In the genomic region with DNA sequence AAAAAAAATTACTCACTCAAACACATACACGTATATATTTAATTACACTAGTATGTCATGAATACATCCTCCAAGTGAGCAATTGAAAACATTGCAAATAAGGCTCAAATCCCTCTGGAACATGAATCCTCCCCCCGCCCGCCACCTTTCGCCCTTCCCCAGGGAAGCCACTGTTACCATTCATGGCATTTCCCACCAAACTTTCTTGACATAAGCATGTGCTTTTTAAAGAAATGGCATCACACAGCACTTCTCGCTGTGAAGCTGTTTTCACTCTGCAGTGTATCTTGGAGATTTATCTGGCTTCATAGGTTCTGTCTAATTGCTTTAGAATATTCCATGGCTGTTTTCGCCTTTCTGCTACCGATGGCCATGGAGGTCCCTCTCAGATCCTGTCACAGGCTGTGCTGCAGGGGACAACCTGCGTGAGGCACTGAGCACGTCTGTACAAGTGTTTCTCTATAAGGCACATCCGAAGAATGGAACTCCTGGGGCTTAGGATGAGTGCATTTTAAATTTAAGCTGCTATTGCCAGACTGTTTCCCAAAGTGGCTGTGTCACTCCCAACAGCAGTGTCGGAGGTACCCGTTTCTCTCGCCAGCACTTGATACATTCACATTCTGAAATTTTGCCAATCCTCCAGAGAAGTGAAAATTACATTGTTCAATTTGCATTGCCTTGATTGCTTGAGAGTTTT, we compare ENCODE assay signal across 18 cellular contexts. TPM values are rescaled to one million over a fixed set of nuclear protein-coding genes. Genes with fewer than 3 reads are reported as not detected.
DNase-seq lines count a peak whose midpoint lies in the region; ATAC-seq, FAIRE-seq and TF ChIP-seq lines count a peak whose summit lies in the region.
"Had no signal": no experiment of that assay in that cellular context is flagged by ENCODE, and none has a peak within 500 bp of the region (broad histone marks: within the 10 kb centered on the region; RNA-seq: fewer than 3 reads in every experiment).

No MANE protein-coding gene starts in this region.

- intact Hi-C loops in HepG2 (cut with micrococcal nuclease; ENCODE audit: unreplicated experiment) (no loop called here), right lobe of liver (cut with DNase I) (no loop called here), dorsolateral prefrontal cortex (cut with DNase I) (no loop called here), sigmoid colon (cut with DNase I) (no loop called here)

- CTCF ChIA-PET in HepG2 (lab: Yijun Ruan, JAX; ENCODE audit: low intra/inter-chr PET ratio, low total read pairs) = no interaction called here

- H3K4me2 ChIP-seq in HepG2 (ENCODE audit: low read depth, low read length) = no peak overlapping the region

- no peak overlapping the region for H3K27ac ChIP-seq in HepG2 (ENCODE audit: extremely low read length, insufficient read depth, low read length)
- no peak overlapping the region for H3K27ac ChIP-seq in right lobe of liver
- peak overlapping the region in 31 of 59 donors; percentile 21 to 83 (median 49) for H3K27ac ChIP-seq in dorsolateral prefrontal cortex
- no peak overlapping the region for H3K27ac ChIP-seq in sigmoid colon
- H3K27ac ChIP-seq: GM23248 had no signal

- H3K4me3 ChIP-seq in HepG2 (replicated peaks in 1 of 3; ENCODE audit: insufficient read depth in 1 of 3, low read depth in 2 of 3, low read length in 3 of 3) (no peak overlapping the region), right lobe of liver (no peak overlapping the region), dorsolateral prefrontal cortex (peak overlapping the region in 2 of 59 donors; percentile 2 to 5), sigmoid colon (no peak overlapping the region)
- H3K4me3 ChIP-seq: GM12878, GM23248 had no signal

- in situ Hi-C loops in HepG2 (cut with HindIII; ENCODE audit: extremely low pct_ligation_motif_present, low pct_unique_long_range_greater_than_20kb) = no loop called here

- no TSS peak for BruUV-seq in HepG2 (replicated peaks; lab: Mats Ljungman, UMichigan)

- WGBS in HepG2 (ENCODE audit: low lambda C conversion rate) = 16% methylated on average over 13 of the region's 13 CpGs
- 52% methylated on average over 13 of the region's 13 CpGs for WGBS in right lobe of liver (ENCODE audit: insufficient coverage, low coverage, low lambda C conversion rate, missing lambda C conversion rate)
- WGBS in sigmoid colon, 2 donors = 84 to 88% methylated on average over 13 of the region's 13 CpGs

- 0 out of 2 replicates have a peak, but pooled peaks cover 5% of the 10 kb centered on the region for H3K4me1 ChIP-seq in HepG2 (ENCODE audit: insufficient read depth, low read length)
- H3K4me1 ChIP-seq in right lobe of liver = no peaks in the 10 kb centered on the region
- H3K4me1 ChIP-seq in sigmoid colon = no peaks in the 10 kb centered on the region

- H3K27me3 ChIP-seq in HepG2 (ENCODE audit: control insufficient read depth in 1 of 2, insufficient read depth in 2 of 2, low read length in 2 of 2) = peaks cover 8 to 91% of the 10 kb centered on the region in 2 experiments
- no peaks in the 10 kb centered on the region for H3K27me3 ChIP-seq in right lobe of liver
- H3K27me3 ChIP-seq in dorsolateral prefrontal cortex = peaks cover 0 to 8% (median 0%) of the 10 kb centered on the region in 45 donors
- peaks cover 4 to 43% (median 21%) of the 10 kb centered on the region in 3 donors for H3K27me3 ChIP-seq in sigmoid colon

- no peak for TF ChIP-seq EP300 in HepG2 (IDR thresholded peaks at IDR 0.05; ENCODE audit: low read depth in 2 of 2, low read length in 2 of 2)
- TF ChIP-seq EP300 in HepG2 (CRISPR knock-in tag; IDR thresholded peaks at IDR 0.05; ENCODE audit: borderline replicate concordance) = no peak
- no peak for TF ChIP-seq EP300 in sigmoid colon (IDR thresholded peaks at IDR 0.05)

- POLR2A ChIA-PET in HepG2 (lab: Yijun Ruan, JAX) = no interaction called here

- ATAC-seq in HepG2 = no peak
- no peak for ATAC-seq in right lobe of liver
- no peak for ATAC-seq in HG03097 (IDR thresholded peaks at IDR 0.05; ENCODE audit: low FRiP score, unreplicated experiment)
- ATAC-seq: GM12878, HCT116 had no signal

- H3K36me3 ChIP-seq in HepG2 (replicated peaks in 1 of 2; ENCODE audit: control insufficient read depth in 1 of 2, insufficient read depth in 2 of 2, low read length in 2 of 2) (no peaks in the 10 kb centered on the region), right lobe of liver (no peaks in the 10 kb centered on the region), sigmoid colon (no peaks in the 10 kb centered on the region)

- H4K20me1 ChIP-seq in HepG2 (ENCODE audit: insufficient read depth, low read length) = no peaks in the 10 kb centered on the region; the same call in 1 of the 2 replicates

- TF ChIP-seq CTCF in HepG2 (CRISPR knock-in tag; IDR thresholded peaks at IDR 0.05) = no peak
- no peak for TF ChIP-seq CTCF in right lobe of liver (IDR thresholded peaks at IDR 0.05)
- TF ChIP-seq CTCF in dorsolateral prefrontal cortex (IDR thresholded peaks at IDR 0.05 in 54 of 56, conservative IDR thresholded peaks at IDR 0.05 in 2 of 56; ENCODE audit: low read depth in 1 of 56, partially characterized antibody in 56 of 56) = no peak
- TF ChIP-seq CTCF in sigmoid colon (IDR thresholded peaks at IDR 0.05) = no peak

- TF ChIP-seq POLR2A in HepG2 (IDR thresholded peaks at IDR 0.05; ENCODE audit: insufficient read depth in 1 of 2, low read depth in 2 of 2, low read length in 2 of 2) = no peak
- no peak for TF ChIP-seq POLR2A in right lobe of liver (IDR thresholded peaks at IDR 0.05)
- no peak for TF ChIP-seq POLR2A in sigmoid colon (IDR thresholded peaks at IDR 0.05)

- H3K79me2 ChIP-seq in HepG2 (ENCODE audit: insufficient read depth, low read length) = no peaks in the 10 kb centered on the region

- no peak overlapping the region for H2AFZ ChIP-seq in HepG2 (ENCODE audit: low read length)
- H2AFZ ChIP-seq: GM23248 had no signal

- no peak for DNase-seq in HepG2 (ENCODE audit: low spot score)
- no peak for DNase-seq in right lobe of liver
- DNase-seq in dorsolateral prefrontal cortex = peak in 1 of 10 donors; percentile 31
- DNase-seq in sigmoid colon = peak; percentile 12
- no peak for DNase-seq in activated T-cell treated with anti-CD3 and anti-CD28 coated beads, Interleukin-2, amount 50 U/mL, for 48 hours
- no peak for DNase-seq in T-helper 2 cell
- DNase-seq in SKM-1 (lab: John Stamatoyannopoulos, UW; ENCODE audit: unreplicated experiment) = no peak
- DNase-seq: 8988T; AML-193; Calu3; CD4-positive, alpha-beta T cell; DMS 273 treated with DMSO at 0.1 percent for 48 hours; GM23248 had no signal

- TF ChIP-seq RAD21 in HepG2 (CRISPR knock-in tag; IDR thresholded peaks at IDR 0.05) = no peak

- no peak overlapping the region for H3K9ac ChIP-seq in HepG2 (ENCODE audit: insufficient read depth, low read depth, low read length)
- H3K9ac ChIP-seq: GM23248 had no signal

- no peak for FAIRE-seq in HepG2 (lab: Jason Lieb, UNC)
- FAIRE-seq: GM12878, GM18507, H54 had no signal

- H3K9me3 ChIP-seq in HepG2 (ENCODE audit: low read length) (no peaks in the 10 kb centered on the region), right lobe of liver (no peaks in the 10 kb centered on the region), sigmoid colon (no peaks in the 10 kb centered on the region)

TF ChIP-seq in HepG2, 621 proteins besides CTCF, POLR2A, EP300 and RAD21:
- TF ChIP-seq ZNF207 (IDR thresholded peaks at IDR 0.05; ENCODE audit: borderline replicate concordance) = no peak
- peak; percentile 69; the same call in 1 of the 2 replicates for TF ChIP-seq ZNF7 (CRISPR knock-in tag; IDR thresholded peaks at IDR 0.05)

RNA-seq across cellular contexts. Expression of a gene that starts 22.2 kb away (rescaled TPM):
- total RNA-seq in HepG2 (2016; rRNA removed; fragmentation: Illumina TruSeq; extraction: Trizol) (not detected in 2 replicates), right lobe of liver (under 1 TPM in 4 of 6 experiments, not detected in 2; 0.12 to 0.35 (median 0.23) TPM), dorsolateral prefrontal cortex (100 to 1,000 TPM in 74 of 120 experiments, 10 to 100 TPM in 46; 79.3 to 168 (median 106) TPM), sigmoid colon (1 to 10 TPM in 1 of 4 donors, under 1 TPM in 3; 0.28 to 1.4 (median 0.57) TPM)
- not detected in 2 replicates for total RNA-seq in HepG2 (2016; cell fraction: cytosol; rRNA removed; fragmentation: Illumina TruSeq; extraction: Trizol; ENCODE audit: low read depth)
- not detected in 2 replicates for total RNA-seq in HepG2 (2016; cell fraction: insoluble cytoplasmic fraction; rRNA removed; fragmentation: Illumina TruSeq; extraction: Trizol)
- total RNA-seq in HepG2 (2016; cell fraction: membrane; rRNA removed; fragmentation: Illumina TruSeq; extraction: Trizol) = not detected in 2 replicates
- not detected in 2 replicates for total RNA-seq in HepG2 (2016; cell fraction: nucleus; rRNA removed; fragmentation: Illumina TruSeq; extraction: Trizol)
- polyA plus RNA-seq in HepG2 (2011; rRNA removed) (not detected in 2 replicates), sigmoid colon (1 to 10 TPM in 2 of 3 donors, under 1 TPM in 1; under 0.01 to 1.5 (median 1.4) TPM)
- polyA plus RNA-seq in HepG2 (2011; cell fraction: cytosol; rRNA removed) = not detected in 2 replicates
- not detected in 2 replicates for polyA plus RNA-seq in HepG2 (2011; cell fraction: nucleus; rRNA removed)
- not detected in 2 replicates for polyA plus RNA-seq in HepG2 (2012)
- polyA plus RNA-seq in HepG2 (2016; cell fraction: cytosol; fragmentation: Illumina TruSeq; extraction: Trizol; ENCODE audit: low read depth) = not detected in 2 replicates
- not detected in 2 replicates for polyA plus RNA-seq in HepG2 (2016; cell fraction: insoluble cytoplasmic fraction; fragmentation: Illumina TruSeq; extraction: Trizol; ENCODE audit: low read depth)
- polyA plus RNA-seq in HepG2 (2016; cell fraction: membrane; fragmentation: Illumina TruSeq; extraction: Trizol; ENCODE audit: low read depth) = not detected in 2 replicates
- polyA plus RNA-seq in HepG2 (2016; cell fraction: nucleus; fragmentation: Illumina TruSeq; extraction: Trizol; ENCODE audit: insufficient read depth, low read depth) = not detected in 2 replicates
- polyA minus RNA-seq in HepG2 (2011; rRNA and poly(A)+ RNA removed; ENCODE audit: low replicate concordance) = not detected in 2 replicates
- not detected in 2 replicates for polyA minus RNA-seq in HepG2 (2011; cell fraction: cytosol; rRNA and poly(A)+ RNA removed)
- not detected in 2 replicates for polyA minus RNA-seq in HepG2 (2011; cell fraction: nucleus; rRNA and poly(A)+ RNA removed)
- total RNA-seq: CD4-positive, alpha-beta T cell; GM23248 had no signal
- polyA plus RNA-seq: GM23248 had no signal

Comparison
In these comparisons a context has a peak if more than half of its experiments do, and no peak if none do; other contexts are left out.
1. H3K27ac ChIP-seq: peak in dorsolateral prefrontal cortex (31 of 59); none in HepG2 (single experiment), right lobe of liver (0 of 3) and sigmoid colon (0 of 4).
2. RNA of a gene that starts 22.2 kb away (total RNA-seq): 79.3 to 168 TPM in dorsolateral prefrontal cortex; 0.28 to 1.4 TPM in sigmoid colon, 0.12 to 0.35 TPM in right lobe of liver and not detected in HepG2; every median in the first group is over 10 times any median in the second.